Comparison of ENCODE assay signal across 2 cellular contexts in genomic region chr19:4199699-4200293, GRCh38.
TF ChIP-seq lines count a peak whose summit lies in the region.

No MANE protein-coding gene starts in this region.

TF ChIP-seq in HCT116, 20 proteins besides CTCF, POLR2A, EP300 and RAD21:
- TF ChIP-seq SRF (IDR thresholded peaks at IDR 0.05; ENCODE audit: low read depth) (no peak), YY1 (IDR thresholded peaks at IDR 0.05; ENCODE audit: extremely low read depth, insufficient replicate concordance, low read depth, low read length) (peak; percentile 25), MAX (IDR thresholded peaks at IDR 0.05) (peak; percentile 15; the same call in 1 of the 2 replicates)

TF ChIP-seq in HEK293T, 16 proteins besides CTCF, POLR2A, EP300 and RAD21:
- no peak for TF ChIP-seq SUZ12 (IDR thresholded peaks at IDR 0.05)
- TF ChIP-seq ELF4 (IDR thresholded peaks at IDR 0.05): no peak
- TF ChIP-seq CTBP1 (IDR thresholded peaks at IDR 0.05; ENCODE audit: borderline replicate concordance): no peak
- TF ChIP-seq PKNOX1 (IDR thresholded peaks at IDR 0.05): no peak
- no peak for TF ChIP-seq FOXA1 (IDR thresholded peaks at IDR 0.05)
- TF ChIP-seq SP1 (IDR thresholded peaks at IDR 0.05): no peak
- TF ChIP-seq BHLHE40 (IDR thresholded peaks at IDR 0.05; ENCODE audit: borderline replicate concordance): no peak
- TF ChIP-seq FOXM1 (IDR thresholded peaks at IDR 0.05; ENCODE audit: borderline replicate concordance): no peak
